In the genomic region with DNA sequence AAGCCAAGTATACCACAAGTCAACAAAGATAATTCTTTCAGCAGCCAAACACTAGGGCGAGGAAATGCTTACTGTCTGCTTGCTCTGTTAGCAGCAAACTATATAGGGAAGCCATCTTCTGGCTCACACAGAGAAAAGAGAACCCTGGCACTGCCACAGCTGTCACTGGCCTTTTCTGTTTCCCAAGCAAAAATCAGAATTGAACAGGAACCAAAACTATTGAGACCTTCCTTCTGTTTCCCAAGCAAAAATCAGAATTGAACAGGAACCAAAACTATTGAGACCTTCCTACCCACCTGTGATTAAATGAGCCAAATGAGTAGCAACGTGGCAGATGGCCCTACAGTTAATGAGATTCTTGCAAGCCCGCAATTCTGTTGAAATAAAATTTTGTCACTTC, we compare ENCODE assay signal across 31 cellular contexts. TPM values are rescaled to one million over a fixed set of nuclear protein-coding genes. Genes with fewer than 3 reads are reported as not detected.
"Had no signal": no experiment of that assay in that cellular context is flagged by ENCODE, and none has a peak within 500 bp of the region (broad histone marks: within the 10 kb centered on the region; RNA-seq: fewer than 3 reads in every experiment).

No MANE protein-coding gene starts in this region.

- H3K4me2 ChIP-seq: KMS-11 had no signal

- FAIRE-seq: TTC549 had no signal

- H3K9ac ChIP-seq: KMS-11 had no signal

- H3K27ac ChIP-seq: ascending aorta, cardiac muscle cell, KMS-11, SJCRH30, SK-N-MC had no signal

- H3K9me3 ChIP-seq: ascending aorta, SJCRH30 had no signal

- H3K27me3 ChIP-seq: ascending aorta, cardiac muscle cell, SJCRH30 had no signal

- ATAC-seq: activated CD4-positive, alpha-beta T cell treated with anti-CD3 and anti-CD28 coated beads for 36 hours; activated CD4-positive, CD25-positive, alpha-beta regulatory T cell treated with anti-CD3 and anti-CD28 coated beads, Interleukin-2, amount 50 U/mL, for 24 hours; activated CD8-positive, alpha-beta T cell treated with anti-CD3 and anti-CD28 coated beads, Interleukin-2, amount 10 ng/mL, durations not matched to agents 7 days and 5 days; WTC11 had no signal

- H3K4me3 ChIP-seq: ascending aorta, cardiac muscle cell, SJCRH30, SK-N-MC had no signal

- H3K4me1 ChIP-seq: ascending aorta, SJCRH30 had no signal

- H3K36me3 ChIP-seq: ascending aorta, cardiac muscle cell, SJCRH30 had no signal

- DNase-seq: activated CD4-positive, alpha-beta T cell treated with anti-CD3 and anti-CD28 coated beads for 36 hours; activated CD4-positive, alpha-beta T cell treated with anti-CD3 and anti-CD28 coated beads, Interleukin-2, amount 10 ng/mL, durations not matched to agents 7 days and 5 days; activated CD4-positive, alpha-beta T cell treated with anti-CD3 and anti-CD28 coated beads, Interleukin-2, amount 50 U/mL, for 48 hours; activated CD8-positive, alpha-beta T cell treated with anti-CD3 and anti-CD28 coated beads, Interleukin-2, amount 10 ng/mL, durations not matched to agents 7 days and 5 days; activated gamma-delta T cell; activated naive CD4-positive, alpha-beta T cell treated with Interleukin-2 at 50 U/mL for 16 hours; activated naive CD8-positive, alpha-beta T cell treated with anti-CD3 and anti-CD28 coated beads, Interleukin-2, amount 10 ng/mL, durations not matched to agents 7 days and 5 days; activated T-cell treated with anti-CD3 and anti-CD28 coated beads, Interleukin-2, amount 50 U/mL, for 24 hours; amygdala; MM.1S; MV-4-11; NCI-H1092; NCI-H146; NCI-H187; NCI-H2029 treated with DMSO at 0.1 percent for 48 hours; NCI-H2107; NCI-H2171; NCI-H510A treated with DMSO at 0.1 percent for 48 hours; NCI-H526 treated with DMSO at 0.1 percent for 48 hours; NCI-H774; SHP77; SJCRH30 had no signal

RNA-seq across cellular contexts. Expression of a gene that starts 54.4 kb away (rescaled TPM):
- total RNA-seq: activated CD4-positive, alpha-beta T cell treated with anti-CD3 and anti-CD28 coated beads for 36 hours; activated CD4-positive, alpha-beta T cell treated with anti-CD3 and anti-CD28 coated beads, Interleukin-2, amount 10 ng/mL, durations not matched to agents 7 days and 5 days; activated CD8-positive, alpha-beta T cell treated with anti-CD3 and anti-CD28 coated beads, Interleukin-2, amount 10 ng/mL, durations not matched to agents 7 days and 5 days; activated naive CD8-positive, alpha-beta T cell treated with anti-CD3 and anti-CD28 coated beads, Interleukin-2, amount 10 ng/mL, durations not matched to agents 7 days and 5 days; activated T-helper 2 cell treated with anti-CD3 and anti-CD28 coated beads, Interferon-gamma antibody, Interleukin-2, Interleukin-4, amounts not matched to agents 10 μg/mL and 5 μg/mL and 100 μg/mL, durations not matched to agents 14 hours and 24 hours and 36 hours; ascending aorta; OCI-LY7 had no signal
